In genomic region chrX:44872817-44873414, GRCh38 we compare ENCODE assay signal across 8 cellular contexts. TPM values are rescaled to one million over a fixed set of nuclear protein-coding genes. Genes with fewer than 3 reads are reported as not detected.
DNase-seq lines count a peak whose midpoint lies in the region; ATAC-seq and TF ChIP-seq lines count a peak whose summit lies in the region.

TSS of gene KDM6A (plus strand) at chrX:44873188. CDS start at chrX:44873552, 364 bp downstream.

- H3K36me3 Mint-ChIP-seq in T-helper 1 cell treated with Interleukin-12 subunit alpha and Interleukin-12 subunit beta and Interleukin-4 antibody, amounts not matched to agents 30 μg/mL and 1 μg/mL, for 36 hours (ENCODE audit: low read depth) = peaks cover 4% of the 10 kb centered on the region
- peaks cover 3% of the 10 kb centered on the region for H3K36me3 Mint-ChIP-seq in progenitor cell of endocrine pancreas (ENCODE audit: insufficient read depth)

- H3K4me1 ChIP-seq in left ventricle myocardium inferior = peaks cover 26% of the 10 kb centered on the region

- H3K4me1 Mint-ChIP-seq in T-helper 1 cell treated with Interleukin-12 subunit alpha and Interleukin-12 subunit beta and Interleukin-4 antibody, amounts not matched to agents 30 μg/mL and 1 μg/mL, for 36 hours (ENCODE audit: low read depth) = peaks cover 14% of the 10 kb centered on the region
- peaks cover 7% of the 10 kb centered on the region for H3K4me1 Mint-ChIP-seq in progenitor cell of endocrine pancreas (ENCODE audit: low read depth)

- H3K27me3 ChIP-seq in left ventricle myocardium inferior (ENCODE audit: low read depth) = no peaks in the 10 kb centered on the region

- DNase-seq in GM13976 (ENCODE audit: low spot score) (peak; percentile 96), NCI-H146 treated with DMSO at 0.1 percent for 48 hours (lab: John Stamatoyannopoulos, UW; ENCODE audit: unreplicated experiment) (peak; percentile 91), amygdala (lab: John Stamatoyannopoulos, UW) (peak; percentile 11 to 100 (median 95)), left ventricle myocardium inferior (peak; percentile 97), progenitor cell of endocrine pancreas (ENCODE audit: low spot score, unreplicated experiment) (peak; percentile 90), ureter (ENCODE audit: low spot score) (peak; percentile 100)

- ATAC-seq in HG02870 (IDR thresholded peaks at IDR 0.05; ENCODE audit: unreplicated experiment) = peak; percentile 88

- H3K4me3 ChIP-seq in left ventricle myocardium inferior = peak within 1 kb of the TSS; percentile 88

- H3K36me3 ChIP-seq in left ventricle myocardium inferior = no peaks in the 10 kb centered on the region

- H3K27ac ChIP-seq in left ventricle myocardium inferior (replicated peaks) = peak within 1 kb of the TSS; percentile 97

- H3K9me3 ChIP-seq in left ventricle myocardium inferior (replicated peaks) = no peaks in the 10 kb centered on the region

- H3K4me3 Mint-ChIP-seq in T-helper 1 cell treated with Interleukin-12 subunit alpha and Interleukin-12 subunit beta and Interleukin-4 antibody, amounts not matched to agents 30 μg/mL and 1 μg/mL, for 36 hours = peak within 1 kb of the TSS; percentile 96
- peak within 1 kb of the TSS; percentile 96 for H3K4me3 Mint-ChIP-seq in progenitor cell of endocrine pancreas (ENCODE audit: low read depth)

- no peaks in the 10 kb centered on the region for H3K9me3 Mint-ChIP-seq in T-helper 1 cell treated with Interleukin-12 subunit alpha and Interleukin-12 subunit beta and Interleukin-4 antibody, amounts not matched to agents 30 μg/mL and 1 μg/mL, for 36 hours
- peaks cover 7% of the 10 kb centered on the region for H3K9me3 Mint-ChIP-seq in progenitor cell of endocrine pancreas (ENCODE audit: low read depth)

- intact Hi-C loops in left ventricle myocardium inferior (cut with micrococcal nuclease) = no loop called here

- no peaks in the 10 kb centered on the region for H3K27me3 Mint-ChIP-seq in T-helper 1 cell treated with Interleukin-12 subunit alpha and Interleukin-12 subunit beta and Interleukin-4 antibody, amounts not matched to agents 30 μg/mL and 1 μg/mL, for 36 hours (ENCODE audit: low read depth)
- no peaks in the 10 kb centered on the region for H3K27me3 Mint-ChIP-seq in progenitor cell of endocrine pancreas

- TF ChIP-seq CTCF in GM13976 (IDR thresholded peaks at IDR 0.05; ENCODE audit: borderline replicate concordance, control extremely low read depth, extremely low read depth, insufficient read depth, missing control alignments) (no peak), left ventricle myocardium inferior (IDR thresholded peaks at IDR 0.05; ENCODE audit: borderline replicate concordance) (no peak), progenitor cell of endocrine pancreas (IDR thresholded peaks at IDR 0.05; ENCODE audit: unreplicated experiment) (no peak)

- peak within 1 kb of the TSS; percentile 97 for H3K27ac Mint-ChIP-seq in T-helper 1 cell treated with Interleukin-12 subunit alpha and Interleukin-12 subunit beta and Interleukin-4 antibody, amounts not matched to agents 30 μg/mL and 1 μg/mL, for 36 hours
- peak within 1 kb of the TSS; percentile 99 for H3K27ac Mint-ChIP-seq in progenitor cell of endocrine pancreas

- in situ Hi-C loops in GM13976 (cut with MboI; ENCODE audit: low sequenced_read_pairs, unreplicated experiment) = no loop called here

RNA-seq across cellular contexts. Expression of gene KDM6A, which starts in this region (rescaled TPM):
- 9.4 TPM for total RNA-seq in left ventricle myocardium inferior
- total RNA-seq in progenitor cell of endocrine pancreas = 102 and 112 TPM in 2 replicates
- 86.0 TPM for total RNA-seq in ureter

Comparison
In these comparisons a context has a peak if more than half of its experiments do, and no peak if none do; other contexts are left out.
1. Peak in every context shown above with its lines: DNase-seq, ATAC-seq, H3K4me3 ChIP-seq and H3K27ac ChIP-seq.